14 cellular contexts compared by ENCODE assay signal in the genomic region with DNA sequence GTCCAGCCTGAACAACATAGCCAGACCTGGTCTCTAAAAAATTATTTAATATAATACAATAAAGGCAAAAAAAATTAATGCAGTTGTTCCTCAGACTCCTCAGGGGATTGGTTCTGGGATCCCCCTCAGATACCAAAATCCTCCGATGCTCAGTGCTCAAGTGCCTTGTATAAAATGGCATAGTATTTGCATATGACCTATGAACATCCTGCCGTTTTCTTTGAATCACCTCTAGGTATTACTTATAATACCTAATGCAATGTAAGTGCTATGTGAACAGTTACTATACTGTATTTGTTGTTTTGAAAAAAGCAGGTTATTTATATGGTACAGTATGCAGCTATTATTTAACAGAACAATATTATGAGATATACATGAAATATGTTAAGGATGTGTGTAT. TPM values are rescaled to one million over a fixed set of nuclear protein-coding genes. Genes with fewer than 3 reads are reported as not detected.
DNase-seq lines count a peak whose midpoint lies in the region; ATAC-seq and TF ChIP-seq lines count a peak whose summit lies in the region.
"Had no signal": no experiment of that assay in that cellular context is flagged by ENCODE, and none has a peak within 500 bp of the region (broad histone marks: within the 10 kb centered on the region; RNA-seq: fewer than 3 reads in every experiment).

No MANE protein-coding gene starts in this region.

- H3K9me3 ChIP-seq in CD4-positive, CD25-positive, alpha-beta regulatory T cell (ENCODE audit: control insufficient read depth in 2 of 2, low read length in 2 of 2): peaks cover 0 to 4% of the 10 kb centered on the region in 2 experiments

- H3K27me3 ChIP-seq in CD4-positive, CD25-positive, alpha-beta regulatory T cell (ENCODE audit: control insufficient read depth, insufficient read depth, low read length): no peaks in the 10 kb centered on the region
- H3K27me3 ChIP-seq: BLaER1 had no signal

- H3K4me1 ChIP-seq in CD4-positive, CD25-positive, alpha-beta regulatory T cell (ENCODE audit: control insufficient read depth, insufficient read depth, low read length, poor library complexity, severe bottlenecking): peaks cover 7% of the 10 kb centered on the region
- H3K4me1 ChIP-seq: BLaER1 had no signal

- H3K4me3 ChIP-seq in CD4-positive, CD25-positive, alpha-beta regulatory T cell (ENCODE audit: low read depth, low read length): no peak overlapping the region
- H3K4me3 ChIP-seq: BLaER1, K562 had no signal

- intact Hi-C loops in activated B cell treated with CpG ODN at 0.5 μM for 24 hours (cut with micrococcal nuclease): no loop called here

- peak; percentile 67 to 73 for ATAC-seq in activated CD4-positive, CD25-positive, alpha-beta regulatory T cell treated with anti-CD3 and anti-CD28 coated beads, Interleukin-2, amount 50 U/mL, for 24 hours
- ATAC-seq in CD4-positive, CD25-positive, alpha-beta regulatory T cell (ENCODE audit: low read depth in 2 of 2): peak; percentile 52 to 61
- ATAC-seq in activated B cell treated with CpG ODN at 0.5 μM for 24 hours (ENCODE audit: low read depth) (peak; percentile 50), GM19467 (IDR thresholded peaks at IDR 0.05; ENCODE audit: unreplicated experiment) (no peak)
- ATAC-seq in stimulated activated memory B cell treated with anti-CD40 and anti-IgM and Interleukin-4, amounts not matched to agents 10 μg/mL and 1 μg/mL and 100 μg/mL, for 72 hours: peak; percentile 56
- ATAC-seq: HCT116, K562 had no signal

- no peak overlapping the region for H3K4me3 Mint-ChIP-seq in CD4-positive, CD25-positive, alpha-beta regulatory T cell
- H3K4me3 Mint-ChIP-seq in activated B cell treated with CpG ODN at 0.5 μM for 24 hours: no peak overlapping the region
- H3K4me3 Mint-ChIP-seq in stimulated activated memory B cell treated with anti-CD40 and anti-IgM and Interleukin-4, amounts not matched to agents 10 μg/mL and 1 μg/mL and 100 μg/mL, for 72 hours: no peak overlapping the region

- CTCF ChIA-PET in activated B cell treated with CpG ODN at 0.5 μM for 24 hours (lab: Charles Lee): no interaction called here

- H3K27ac Mint-ChIP-seq in CD4-positive, CD25-positive, alpha-beta regulatory T cell: no peak overlapping the region
- H3K27ac Mint-ChIP-seq in activated B cell treated with CpG ODN at 0.5 μM for 24 hours: no peak overlapping the region
- no peak overlapping the region for H3K27ac Mint-ChIP-seq in stimulated activated memory B cell treated with anti-CD40 and anti-IgM and Interleukin-4, amounts not matched to agents 10 μg/mL and 1 μg/mL and 100 μg/mL, for 72 hours

- peaks cover 26 to 50% (median 42%) of the 10 kb centered on the region in 4 donors for H3K4me1 Mint-ChIP-seq in CD4-positive, CD25-positive, alpha-beta regulatory T cell
- H3K4me1 Mint-ChIP-seq in activated B cell treated with CpG ODN at 0.5 μM for 24 hours: peaks cover 25% of the 10 kb centered on the region
- H3K4me1 Mint-ChIP-seq in stimulated activated memory B cell treated with anti-CD40 and anti-IgM and Interleukin-4, amounts not matched to agents 10 μg/mL and 1 μg/mL and 100 μg/mL, for 72 hours: peaks cover 6% of the 10 kb centered on the region

- H3K9me3 Mint-ChIP-seq in CD4-positive, CD25-positive, alpha-beta regulatory T cell: peaks cover 0 to 3% (median 0%) of the 10 kb centered on the region in 7 donors
- peaks cover 2% of the 10 kb centered on the region for H3K9me3 Mint-ChIP-seq in activated B cell treated with CpG ODN at 0.5 μM for 24 hours
- peaks cover 3% of the 10 kb centered on the region for H3K9me3 Mint-ChIP-seq in stimulated activated memory B cell treated with anti-CD40 and anti-IgM and Interleukin-4, amounts not matched to agents 10 μg/mL and 1 μg/mL and 100 μg/mL, for 72 hours

- POLR2A ChIA-PET in activated B cell treated with CpG ODN at 0.5 μM for 24 hours (lab: Charles Lee): no interaction called here

- no peak for DNase-seq in activated CD4-positive, CD25-positive, alpha-beta regulatory T cell (lab: John Stamatoyannopoulos, UW)
- peak in 1 of 3 donors; percentile 34 for DNase-seq in CD4-positive, CD25-positive, alpha-beta regulatory T cell
- DNase-seq in activated B cell treated with CpG ODN at 0.5 μM for 24 hours: no peak
- DNase-seq in activated naive CD4-positive, alpha-beta T cell treated with Interleukin-2 at 50 U/mL for 16 hours: no peak
- DNase-seq: AML-193, DMS 273 treated with DMSO at 0.1 percent for 48 hours had no signal

- no peak overlapping the region for H3K27ac ChIP-seq in CD4-positive, CD25-positive, alpha-beta regulatory T cell (ENCODE audit: insufficient read depth, low read length, poor library complexity, severe bottlenecking)
- H3K27ac ChIP-seq: 22Rv1, BLaER1, HL-60 had no signal

- peaks cover 19% of the 10 kb centered on the region for H3K36me3 Mint-ChIP-seq in CD4-positive, CD25-positive, alpha-beta regulatory T cell
- H3K36me3 Mint-ChIP-seq in activated B cell treated with CpG ODN at 0.5 μM for 24 hours (ENCODE audit: low read depth): peaks cover 32% of the 10 kb centered on the region
- H3K36me3 Mint-ChIP-seq in stimulated activated memory B cell treated with anti-CD40 and anti-IgM and Interleukin-4, amounts not matched to agents 10 μg/mL and 1 μg/mL and 100 μg/mL, for 72 hours: peaks cover 38% of the 10 kb centered on the region

- H3K36me3 ChIP-seq in CD4-positive, CD25-positive, alpha-beta regulatory T cell (ENCODE audit: control insufficient read depth, insufficient read depth, low read length): peaks cover 10% of the 10 kb centered on the region

- TF ChIP-seq CTCF in activated B cell treated with CpG ODN at 0.5 μM for 24 hours (IDR thresholded peaks at IDR 0.05): no peak

- H3K27me3 Mint-ChIP-seq in CD4-positive, CD25-positive, alpha-beta regulatory T cell: no peaks in the 10 kb centered on the region
- no peaks in the 10 kb centered on the region for H3K27me3 Mint-ChIP-seq in activated B cell treated with CpG ODN at 0.5 μM for 24 hours
- H3K27me3 Mint-ChIP-seq in stimulated activated memory B cell treated with anti-CD40 and anti-IgM and Interleukin-4, amounts not matched to agents 10 μg/mL and 1 μg/mL and 100 μg/mL, for 72 hours: no peaks in the 10 kb centered on the region

RNA-seq across cellular contexts. Expression of gene RNGTT, which starts 43.3 kb away (rescaled TPM):
- total RNA-seq in CD4-positive, CD25-positive, alpha-beta regulatory T cell: 22.0 TPM
- 10 to 100 TPM; 14.8 to 22.5 (median 19.2) TPM for polyA plus RNA-seq in CD4-positive, CD25-positive, alpha-beta regulatory T cell
- 24.8 and 25.9 TPM in 2 replicates for total RNA-seq in activated B cell treated with CpG ODN at 0.5 μM for 24 hours
